6 cellular contexts compared by ENCODE assay signal in genomic region chr3:70108546-70108945, GRCh38.
"Had no signal": no experiment of that assay in that cellular context is flagged by ENCODE, and none has a peak within 500 bp of the region (broad histone marks: within the 10 kb centered on the region; RNA-seq: fewer than 3 reads in every experiment).

No MANE protein-coding gene starts in this region.

- H3K4me3 ChIP-seq: HAP-1 had no signal

- H3K4me3 Mint-ChIP-seq: HFFc6, IgD-negative memory B cell had no signal

- H3K27ac Mint-ChIP-seq: HFFc6, IgD-negative memory B cell had no signal

- H3K27ac ChIP-seq: HL-60 had no signal

- H3K4me1 Mint-ChIP-seq: IgD-negative memory B cell had no signal

- DNase-seq: GOT3, HFFc6 had no signal

- ATAC-seq: HCT116 had no signal

- H3K36me3 ChIP-seq: HAP-1 had no signal

- H3K4me1 ChIP-seq: HAP-1 had no signal

- H3K9me3 Mint-ChIP-seq: HFFc6 had no signal

- H3K9me3 ChIP-seq: HAP-1 had no signal
